Comparison of ENCODE assay signal across 7 cellular contexts in the genomic region with DNA sequence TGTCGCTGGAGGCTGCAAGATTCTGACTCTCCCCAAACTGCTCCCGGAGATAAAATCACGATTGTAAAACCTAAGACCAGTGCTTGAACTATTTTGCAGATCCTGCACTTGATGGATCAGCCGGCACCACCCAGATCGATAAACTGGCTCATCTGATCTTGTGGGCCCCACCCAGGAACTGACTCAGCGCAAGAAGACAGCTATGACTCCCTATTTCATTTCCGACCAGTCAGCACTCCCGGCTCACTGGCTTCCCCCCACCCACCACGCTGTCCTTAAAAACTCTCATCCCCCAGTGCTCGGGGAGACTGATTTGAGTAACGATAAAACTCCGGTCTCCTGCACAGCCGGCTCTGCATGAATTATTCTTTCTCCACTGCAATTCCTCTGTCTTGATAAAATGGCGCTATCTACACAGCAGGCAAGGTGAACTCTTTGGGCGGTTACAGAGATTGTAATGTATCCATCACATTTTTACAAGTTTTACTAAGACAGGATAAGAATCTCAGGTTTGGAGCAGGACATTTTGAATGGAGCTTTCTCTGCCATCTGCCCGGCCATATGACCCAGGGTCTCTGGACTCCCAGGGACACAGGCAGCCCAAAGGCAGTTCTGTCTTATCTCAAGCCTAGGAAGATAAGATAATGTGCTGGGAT. TPM values are rescaled to one million over a fixed set of nuclear protein-coding genes. Genes with fewer than 3 reads are reported as not detected.
DNase-seq lines count a peak whose midpoint lies in the region; TF ChIP-seq lines count a peak whose summit lies in the region.

No MANE protein-coding gene starts in this region.

- H3K27me3 ChIP-seq in MG63: no peaks in the 10 kb centered on the region

- DNase-seq in MG63 (peak; percentile 16), epithelial cell of esophagus (ENCODE audit: low read depth) (peak; percentile 17), dermis blood vessel endothelial cell (no peak), germinal center (ENCODE audit: low spot score) (no peak), HK-2 (ENCODE audit: unreplicated experiment) (no peak)
- DNase-seq in activated CD4-positive, alpha-beta T cell treated with anti-CD3 and anti-CD28 coated beads for 48 hours: peak; percentile 68
- peak in 2 of 3 experiments; percentile 13 to 32 for DNase-seq in stimulated activated CD4-positive, alpha-beta T cell treated with anti-CD3 and anti-CD28 coated beads, TNF-alpha, amount 100 ng/mL, for 4 hours (ENCODE audit: low read depth in 3 of 3)

- no peaks in the 10 kb centered on the region for H3K36me3 ChIP-seq in MG63

- TF ChIP-seq CTCF in epithelial cell of esophagus (IDR thresholded peaks at IDR 0.05; ENCODE audit: insufficient read depth, low read depth, low read length, missing control alignments): no peak

- H3K4me3 ChIP-seq in MG63: no peak overlapping the region
- H3K4me3 ChIP-seq in epithelial cell of esophagus (ENCODE audit: low read length): no peak overlapping the region

- H3K9me3 ChIP-seq in MG63: no peaks in the 10 kb centered on the region

RNA-seq across cellular contexts. Expression of gene PPP1R26, which starts 10.6 kb away (rescaled TPM):
- total RNA-seq in MG63 (2014; rRNA removed; shearing (Covaris generic); ENCODE audit: low replicate concordance): 19.8 and 20.3 TPM in 2 replicates
- total RNA-seq in dermis blood vessel endothelial cell: 17.0 and 20.8 TPM in 2 replicates

RNA-seq across cellular contexts. Expression of gene MRPS2, which starts 31.5 kb away (rescaled TPM):
- 20.7 and 24.1 TPM in 2 replicates for total RNA-seq in MG63 (2014; rRNA removed; shearing (Covaris generic); ENCODE audit: low replicate concordance)
- 13.4 and 19.5 TPM in 2 replicates for total RNA-seq in dermis blood vessel endothelial cell

RNA-seq across cellular contexts. Expression of gene LCN1, which starts 52.2 kb away (rescaled TPM):
- total RNA-seq in MG63 (2014; rRNA removed; shearing (Covaris generic); ENCODE audit: low replicate concordance): not detected in 2 replicates
- total RNA-seq in dermis blood vessel endothelial cell: not detected in 2 replicates

Comparison
In these comparisons a context has a peak if more than half of its experiments do, and no peak if none do; other contexts are left out.
1. DNase-seq: peak in MG63 (single experiment), activated CD4-positive, alpha-beta T cell treated with anti-CD3 and anti-CD28 coated beads for 48 hours (single experiment), epithelial cell of esophagus (single experiment) and stimulated activated CD4-positive, alpha-beta T cell treated with anti-CD3 and anti-CD28 coated beads, TNF-alpha, amount 100 ng/mL, for 4 hours (2 of 3); none in dermis blood vessel endothelial cell (single experiment), germinal center (single experiment) and HK-2 (single experiment).